In genomic region chr19:57310792-57311191, GRCh38 we compare ENCODE assay signal across 24 cellular contexts.
"Had no signal": no experiment of that assay in that cellular context is flagged by ENCODE, and none has a peak within 500 bp of the region (broad histone marks: within the 10 kb centered on the region; RNA-seq: fewer than 3 reads in every experiment).

No MANE protein-coding gene starts in this region.

- H3K4me1 ChIP-seq: left ventricle myocardium inferior, pancreas, psoas muscle, right atrium auricular region, tibial nerve, uterus had no signal

- FAIRE-seq: pancreas had no signal

- H3K36me3 ChIP-seq: left ventricle myocardium inferior, pancreas, right atrium auricular region, tibial nerve, uterus had no signal

- H3K9me3 ChIP-seq: left ventricle myocardium inferior, mucosa of descending colon, pancreas, right atrium auricular region, uterus had no signal

- H3K27me3 ChIP-seq: pancreas, right atrium auricular region, tibial nerve, uterus had no signal

- H3K4me2 ChIP-seq: hepatocyte had no signal

- ATAC-seq: mucosa of descending colon; naive thymus-derived CD4-positive, alpha-beta T cell; natural killer cell treated with Interleukin-12 subunit alpha and Interleukin-12 subunit beta and Interleukin-15 and Interleukin-18, amount 100 ng/mL, for 72 hours; pancreas; sciatic nerve; stimulated activated naive CD8-positive, alpha-beta T cell treated with anti-CD3 and anti-CD28 coated beads, Interleukin-15, amount 100 ng/mL, for 72 hours had no signal

- H3K79me2 ChIP-seq: hepatocyte had no signal

- H3K4me3 ChIP-seq: hepatocyte, left ventricle myocardium inferior, lung, mucosa of descending colon, pancreas, psoas muscle, right atrium auricular region, skin epidermis, tibial nerve, uterus had no signal

- DNase-seq: islet precursor cell; left ventricle myocardium inferior; midbrain; mucosa of descending colon; naive thymus-derived CD4-positive, alpha-beta T cell; nucleus accumbens; pancreas; posterior cingulate gyrus; psoas muscle; stimulated activated CD4-positive, alpha-beta T cell treated with anti-CD3 and anti-CD28 coated beads, Interleukin-12 subunit alpha, Interleukin-12 subunit beta, amount 100 ng/mL, for 4 hours; stimulated activated CD4-positive, alpha-beta T cell treated with anti-CD3 and anti-CD28 coated beads, Interleukin-15, amount 100 ng/mL, for 24 hours; stimulated activated CD4-positive, alpha-beta T cell treated with anti-CD3 and anti-CD28 coated beads, Interleukin-2, amount 100 ng/mL, for 24 hours; stimulated activated CD4-positive, alpha-beta T cell treated with anti-CD3 and anti-CD28 coated beads, Interleukin-4, amount 100 ng/mL, for 1 hour; stimulated activated naive CD4-positive, alpha-beta T cell treated with Interleukin-2 at 50 U/mL for 16 hours; stimulated activated naive CD8-positive, alpha-beta T cell treated with anti-CD3 and anti-CD28 coated beads, Interleukin-15, amount 100 ng/mL, for 72 hours; substantia nigra; uterus had no signal

- H3K27ac ChIP-seq: hepatocyte, left ventricle myocardium inferior, pancreas, psoas muscle, right atrium auricular region, skin epidermis, tibial nerve, uterus had no signal

- H2AFZ ChIP-seq: hepatocyte had no signal
